Comparison of ENCODE assay signal across 1 cellular context in the genomic region with DNA sequence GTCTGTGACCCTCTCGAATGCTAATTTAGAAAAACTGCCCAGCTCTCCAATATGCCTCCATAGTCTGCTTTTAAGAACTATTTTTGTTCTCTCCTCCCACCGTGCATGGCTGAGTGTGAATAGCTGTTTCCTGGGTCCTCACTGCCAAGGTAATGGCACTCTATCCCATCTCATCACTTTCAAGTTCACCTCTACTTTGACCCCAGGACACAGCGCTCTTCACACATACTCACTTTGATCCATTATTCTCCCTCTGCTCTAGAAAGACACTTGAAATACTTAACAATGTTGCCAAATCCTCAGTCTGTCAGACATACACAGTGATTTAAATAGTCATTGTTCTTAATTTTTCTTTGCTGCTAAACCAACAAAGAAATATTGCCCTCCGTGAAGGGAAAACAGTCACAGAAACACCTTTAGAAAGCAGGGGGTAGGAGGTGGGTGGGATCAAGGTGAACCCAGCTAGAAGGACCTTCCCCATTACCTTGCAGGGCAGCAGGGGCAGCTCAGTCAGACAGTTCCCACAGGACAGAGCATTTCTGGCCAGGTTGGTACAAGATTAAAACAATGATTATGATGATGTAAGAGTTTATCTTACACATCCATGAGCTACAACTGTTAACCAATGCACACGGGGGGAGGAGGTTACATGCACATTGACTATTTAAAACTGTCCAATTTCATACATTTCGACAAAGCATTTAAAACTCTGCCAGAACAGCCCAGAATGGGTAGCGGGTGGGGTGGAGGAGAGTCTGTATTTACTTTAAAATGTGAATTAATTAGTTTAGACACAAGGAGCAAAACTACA.
A peak's percentile ranks its signal among the peaks of the same experiment; 100 is the strongest.
TF ChIP-seq lines count a peak whose summit lies in the region.

No MANE protein-coding gene starts in this region.

TF ChIP-seq in HepG2, 621 proteins besides CTCF, POLR2A, EP300 and RAD21 (continued from another document and continues in another):
- TF ChIP-seq THRA (CRISPR knock-in tag; IDR thresholded peaks at IDR 0.05; ENCODE audit: borderline replicate concordance) (peak; percentile 62; the same call in 1 of the 2 replicates), ZBTB33 (CRISPR knock-in tag; IDR thresholded peaks at IDR 0.05) (no peak), SSRP1 (CRISPR knock-in tag; IDR thresholded peaks at IDR 0.05) (no peak), ZNF800 (CRISPR knock-in tag; IDR thresholded peaks at IDR 0.05) (no peak), USF2 (IDR thresholded peaks at IDR 0.05; ENCODE audit: low read depth, low read length) (no peak), USF2 (CRISPR knock-in tag; IDR thresholded peaks at IDR 0.05; ENCODE audit: borderline replicate concordance) (no peak), RAD51 (IDR thresholded peaks at IDR 0.05; ENCODE audit: borderline replicate concordance) (no peak), CREM (IDR thresholded peaks at IDR 0.05) (0 out of 2 replicates have a peak, but pooled peaks have one; percentile 21), CREM (CRISPR knock-in tag; IDR thresholded peaks at IDR 0.05) (no peak), RERE (CRISPR knock-in tag; IDR thresholded peaks at IDR 0.05; ENCODE audit: low read depth) (no peak), SP4 (CRISPR knock-in tag; IDR thresholded peaks at IDR 0.05) (no peak; the same call in 1 of the 2 replicates), HES4 (CRISPR knock-in tag; IDR thresholded peaks at IDR 0.05; ENCODE audit: borderline replicate concordance) (no peak), ZBTB26 (CRISPR knock-in tag; IDR thresholded peaks at IDR 0.05; ENCODE audit: borderline replicate concordance) (no peak), SRF (IDR thresholded peaks at IDR 0.05; ENCODE audit: low read depth, low read length) (no peak), IKZF4 (CRISPR knock-in tag; IDR thresholded peaks at IDR 0.05; ENCODE audit: borderline replicate concordance, low read depth, not compliant biosample characterization) (no peak), ZNF333 (CRISPR knock-in tag; IDR thresholded peaks at IDR 0.05; ENCODE audit: borderline replicate concordance) (no peak), RBM39 (IDR thresholded peaks at IDR 0.05; ENCODE audit: low read depth, low read length, poor library complexity, severe bottlenecking) (no peak), XBP1 (CRISPR knock-in tag; IDR thresholded peaks at IDR 0.05) (no peak), ZNF430 (CRISPR knock-in tag; IDR thresholded peaks at IDR 0.05) (no peak), NFATC3 (CRISPR knock-in tag; IDR thresholded peaks at IDR 0.05) (no peak), BCL6 (CRISPR knock-in tag; IDR thresholded peaks at IDR 0.05) (peak; percentile 54), ZKSCAN1 (IDR thresholded peaks at IDR 0.05; ENCODE audit: low read length) (no peak), SOX5 (CRISPR knock-in tag; IDR thresholded peaks at IDR 0.05; ENCODE audit: borderline replicate concordance) (peak; percentile 81)
- TF ChIP-seq, protein P1, sequence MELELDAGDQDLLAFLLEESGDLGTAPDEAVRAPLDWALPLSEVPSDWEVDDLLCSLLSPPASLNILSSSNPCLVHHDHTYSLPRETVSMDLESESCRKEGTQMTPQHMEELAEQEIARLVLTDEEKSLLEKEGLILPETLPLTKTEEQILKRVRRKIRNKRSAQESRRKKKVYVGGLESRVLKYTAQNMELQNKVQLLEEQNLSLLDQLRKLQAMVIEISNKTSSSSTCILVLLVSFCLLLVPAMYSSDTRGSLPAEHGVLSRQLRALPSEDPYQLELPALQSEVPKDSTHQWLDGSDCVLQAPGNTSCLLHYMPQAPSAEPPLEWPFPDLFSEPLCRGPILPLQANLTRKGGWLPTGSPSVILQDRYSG (CRISPR knock-in tag; IDR thresholded peaks at IDR 0.05) = no peak
- TF ChIP-seq, protein P2, sequence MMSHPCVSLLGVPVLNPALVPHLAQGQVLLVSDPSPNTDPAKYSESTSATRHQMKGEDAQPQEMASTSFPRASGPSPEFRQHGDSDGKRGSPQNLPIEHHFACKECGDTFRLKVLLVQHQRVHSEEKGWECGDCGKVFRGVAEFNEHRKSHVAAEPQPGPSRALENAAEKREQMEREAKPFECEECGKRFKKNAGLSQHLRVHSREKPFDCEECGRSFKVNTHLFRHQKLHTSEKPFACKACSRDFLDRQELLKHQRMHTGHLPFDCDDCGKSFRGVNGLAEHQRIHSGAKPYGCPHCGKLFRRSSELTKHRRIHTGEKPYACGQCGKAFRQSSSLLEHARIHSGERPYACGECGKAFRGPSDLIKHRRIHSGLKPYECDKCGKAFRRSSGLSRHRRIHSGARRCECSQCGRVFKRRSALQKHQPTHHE (CRISPR knock-in tag; IDR thresholded peaks at IDR 0.05; ENCODE audit: borderline replicate concordance) = no peak
- TF ChIP-seq, protein P3, sequence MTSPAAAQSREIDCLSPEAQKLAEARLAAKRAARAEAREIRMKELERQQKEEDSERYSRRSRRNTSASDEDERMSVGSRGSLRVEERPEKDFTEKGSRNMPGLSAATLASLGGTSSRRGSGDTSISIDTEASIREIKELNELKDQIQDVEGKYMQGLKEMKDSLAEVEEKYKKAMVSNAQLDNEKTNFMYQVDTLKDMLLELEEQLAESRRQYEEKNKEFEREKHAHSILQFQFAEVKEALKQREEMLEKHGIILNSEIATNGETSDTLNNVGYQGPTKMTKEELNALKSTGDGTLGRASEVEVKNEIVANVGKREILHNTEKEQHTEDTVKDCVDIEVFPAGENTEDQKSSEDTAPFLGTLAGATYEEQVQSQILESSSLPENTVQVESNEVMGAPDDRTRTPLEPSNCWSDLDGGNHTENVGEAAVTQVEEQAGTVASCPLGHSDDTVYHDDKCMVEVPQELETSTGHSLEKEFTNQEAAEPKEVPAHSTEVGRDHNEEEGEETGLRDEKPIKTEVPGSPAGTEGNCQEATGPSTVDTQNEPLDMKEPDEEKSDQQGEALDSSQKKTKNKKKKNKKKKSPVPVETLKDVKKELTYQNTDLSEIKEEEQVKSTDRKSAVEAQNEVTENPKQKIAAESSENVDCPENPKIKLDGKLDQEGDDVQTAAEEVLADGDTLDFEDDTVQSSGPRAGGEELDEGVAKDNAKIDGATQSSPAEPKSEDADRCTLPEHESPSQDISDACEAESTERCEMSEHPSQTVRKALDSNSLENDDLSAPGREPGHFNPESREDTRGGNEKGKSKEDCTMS (CRISPR knock-in tag; conservative IDR thresholded peaks at IDR 0.05) = no peak
- TF ChIP-seq, protein P4, sequence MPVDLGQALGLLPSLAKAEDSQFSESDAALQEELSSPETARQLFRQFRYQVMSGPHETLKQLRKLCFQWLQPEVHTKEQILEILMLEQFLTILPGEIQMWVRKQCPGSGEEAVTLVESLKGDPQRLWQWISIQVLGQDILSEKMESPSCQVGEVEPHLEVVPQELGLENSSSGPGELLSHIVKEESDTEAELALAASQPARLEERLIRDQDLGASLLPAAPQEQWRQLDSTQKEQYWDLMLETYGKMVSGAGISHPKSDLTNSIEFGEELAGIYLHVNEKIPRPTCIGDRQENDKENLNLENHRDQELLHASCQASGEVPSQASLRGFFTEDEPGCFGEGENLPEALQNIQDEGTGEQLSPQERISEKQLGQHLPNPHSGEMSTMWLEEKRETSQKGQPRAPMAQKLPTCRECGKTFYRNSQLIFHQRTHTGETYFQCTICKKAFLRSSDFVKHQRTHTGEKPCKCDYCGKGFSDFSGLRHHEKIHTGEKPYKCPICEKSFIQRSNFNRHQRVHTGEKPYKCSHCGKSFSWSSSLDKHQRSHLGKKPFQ (CRISPR knock-in tag; IDR thresholded peaks at IDR 0.05; ENCODE audit: insufficient replicate concordance) = peak; percentile 73
- TF ChIP-seq, protein P5, sequence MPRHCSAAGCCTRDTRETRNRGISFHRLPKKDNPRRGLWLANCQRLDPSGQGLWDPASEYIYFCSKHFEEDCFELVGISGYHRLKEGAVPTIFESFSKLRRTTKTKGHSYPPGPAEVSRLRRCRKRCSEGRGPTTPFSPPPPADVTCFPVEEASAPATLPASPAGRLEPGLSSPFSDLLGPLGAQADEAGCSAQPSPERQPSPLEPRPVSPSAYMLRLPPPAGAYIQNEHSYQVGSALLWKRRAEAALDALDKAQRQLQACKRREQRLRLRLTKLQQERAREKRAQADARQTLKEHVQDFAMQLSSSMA (CRISPR knock-in tag; IDR thresholded peaks at IDR 0.05) = no peak
